Comparison of ENCODE assay signal across 21 cellular contexts in the genomic region with DNA sequence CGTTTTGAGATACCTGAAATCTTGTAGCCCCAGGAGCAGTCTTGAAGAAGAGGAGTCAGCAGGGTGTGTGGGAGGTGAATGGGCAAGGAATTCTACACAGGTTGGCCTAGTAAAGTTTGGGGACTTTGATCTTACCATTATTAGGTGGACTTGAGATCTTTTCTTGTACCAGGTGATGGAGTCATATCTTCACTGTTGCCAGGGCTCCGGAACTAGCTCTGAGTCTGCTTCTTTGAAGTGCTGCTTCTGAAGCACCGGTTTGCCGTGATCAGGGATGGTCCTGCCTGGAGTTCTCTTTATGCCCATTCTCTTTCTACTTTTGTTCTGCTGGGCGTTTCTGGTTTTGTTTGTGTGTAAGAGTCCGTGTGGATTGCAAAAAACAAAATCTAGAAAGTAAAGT. TPM values are rescaled to one million over a fixed set of nuclear protein-coding genes. Genes with fewer than 3 reads are reported as not detected.
DNase-seq lines count a peak whose midpoint lies in the region; ATAC-seq, FAIRE-seq and TF ChIP-seq lines count a peak whose summit lies in the region.
"Had no signal": no experiment of that assay in that cellular context is flagged by ENCODE, and none has a peak within 500 bp of the region (broad histone marks: within the 10 kb centered on the region; RNA-seq: fewer than 3 reads in every experiment).

No MANE protein-coding gene starts in this region.

- peaks cover 22% of the 10 kb centered on the region for H3K4me1 Mint-ChIP-seq in T-helper 2 cell treated with Interferon-gamma antibody and Interleukin-4, amounts not matched to agents 5 μg/mL and 100 μg/mL, for 36 hours (ENCODE audit: low read depth)
- H3K4me1 Mint-ChIP-seq in stimulated activated naive B cell treated with anti-CD40 and anti-IgM and Interleukin-4, amounts not matched to agents 10 μg/mL and 1 μg/mL and 100 μg/mL, for 72 hours: peaks cover 23 to 41% of the 10 kb centered on the region in 2 donors

- intact Hi-C loops in left colon (cut with DNase I, micrococcal nuclease): no loop called here
- intact Hi-C loops in mucosa of descending colon (cut with DNase I, micrococcal nuclease): no loop called here
- intact Hi-C loops in esophagus squamous epithelium (cut with DNase I): no loop called here

- H3K27ac Mint-ChIP-seq in T-helper 2 cell treated with Interferon-gamma antibody and Interleukin-4, amounts not matched to agents 5 μg/mL and 100 μg/mL, for 36 hours: no peak overlapping the region
- peak overlapping the region; percentile 20 for H3K27ac Mint-ChIP-seq in stimulated activated naive B cell treated with anti-CD40 and anti-IgM and Interleukin-4, amounts not matched to agents 10 μg/mL and 1 μg/mL and 100 μg/mL, for 72 hours
- H3K27ac Mint-ChIP-seq: CD8-positive, alpha-beta T cell; HFFc6 had no signal

- no peak overlapping the region for H3K27ac ChIP-seq in esophagus squamous epithelium
- H3K27ac ChIP-seq: 22Rv1, HL-60 had no signal

- H3K4me3 ChIP-seq in mucosa of descending colon (no peak overlapping the region), esophagus squamous epithelium (no peak overlapping the region)
- H3K4me3 ChIP-seq: HAP-1 had no signal

- H3K9me3 ChIP-seq in mucosa of descending colon (no peaks in the 10 kb centered on the region), esophagus squamous epithelium (no peaks in the 10 kb centered on the region)
- H3K9me3 ChIP-seq: HAP-1 had no signal

- DNase-seq in T-helper 2 cell treated with Interferon-gamma antibody and Interleukin-4, amounts not matched to agents 5 μg/mL and 100 μg/mL, for 36 hours (ENCODE audit: low spot score): peak; percentile 0
- DNase-seq in T-helper 2 cell (no peak), left colon (peak in 1 of 2 donors; percentile 21), mucosa of descending colon (peak in 1 of 3 donors; percentile 19), H54 (ENCODE audit: insufficient read length, low spot score) (no peak), NCI-H345 treated with DMSO at 0.1 percent for 48 hours (lab: John Stamatoyannopoulos, UW; ENCODE audit: unreplicated experiment) (no peak), esophagus squamous epithelium (lab: John Stamatoyannopoulos, UW) (no peak)
- DNase-seq in stimulated activated naive B cell treated with anti-CD40 and anti-IgM and Interleukin-4, amounts not matched to agents 10 μg/mL and 1 μg/mL and 100 μg/mL, for 72 hours: no peak
- DNase-seq: CD8-positive, alpha-beta T cell; COR-L47; DMS153; DND-41; GDM1; GOT3; HFFc6 had no signal

- TF ChIP-seq CTCF in mucosa of descending colon (IDR thresholded peaks at IDR 0.05) (no peak), esophagus squamous epithelium (IDR thresholded peaks at IDR 0.05) (no peak)

- H3K27me3 Mint-ChIP-seq in T-helper 2 cell treated with Interferon-gamma antibody and Interleukin-4, amounts not matched to agents 5 μg/mL and 100 μg/mL, for 36 hours (ENCODE audit: low read depth): no peaks in the 10 kb centered on the region
- H3K27me3 Mint-ChIP-seq in stimulated activated naive B cell treated with anti-CD40 and anti-IgM and Interleukin-4, amounts not matched to agents 10 μg/mL and 1 μg/mL and 100 μg/mL, for 72 hours: no peaks in the 10 kb centered on the region

- H3K27me3 ChIP-seq in esophagus squamous epithelium: no peaks in the 10 kb centered on the region

- ATAC-seq in left colon: peak; percentile 82
- ATAC-seq in mucosa of descending colon: peak; percentile 65
- ATAC-seq in stimulated activated naive B cell treated with anti-CD40 and anti-IgM and Interleukin-4, amounts not matched to agents 10 μg/mL and 1 μg/mL and 100 μg/mL, for 72 hours (replicated peaks): no peak
- ATAC-seq: CD8-positive, alpha-beta T cell had no signal

- 74 to 76% methylated on average over 6 of the region's 6 CpGs for WGBS in esophagus squamous epithelium, 2 donors

- no peak for TF ChIP-seq POLR2A in H54 (IDR thresholded peaks at IDR 0.05; ENCODE audit: low read depth, low read length)
- no peak for TF ChIP-seq POLR2A in esophagus squamous epithelium (IDR thresholded peaks at IDR 0.05)

- FAIRE-seq in H54 (lab: Jason Lieb, UNC): no peak
- FAIRE-seq: D721Med, GM12892 had no signal

- H3K36me3 Mint-ChIP-seq in T-helper 2 cell treated with Interferon-gamma antibody and Interleukin-4, amounts not matched to agents 5 μg/mL and 100 μg/mL, for 36 hours (ENCODE audit: low read depth): peaks cover 4% of the 10 kb centered on the region
- peaks cover 11 to 23% of the 10 kb centered on the region in 2 donors for H3K36me3 Mint-ChIP-seq in stimulated activated naive B cell treated with anti-CD40 and anti-IgM and Interleukin-4, amounts not matched to agents 10 μg/mL and 1 μg/mL and 100 μg/mL, for 72 hours

- no peak overlapping the region for H3K4me3 Mint-ChIP-seq in T-helper 2 cell treated with Interferon-gamma antibody and Interleukin-4, amounts not matched to agents 5 μg/mL and 100 μg/mL, for 36 hours
- no peak overlapping the region for H3K4me3 Mint-ChIP-seq in stimulated activated naive B cell treated with anti-CD40 and anti-IgM and Interleukin-4, amounts not matched to agents 10 μg/mL and 1 μg/mL and 100 μg/mL, for 72 hours
- H3K4me3 Mint-ChIP-seq: CD14-positive monocyte; CD8-positive, alpha-beta T cell; HFFc6 had no signal

- H3K4me1 ChIP-seq in mucosa of descending colon (ENCODE audit: low read depth) (peaks cover 8% of the 10 kb centered on the region), esophagus squamous epithelium (peaks cover 0 to 13% (median 11%) of the 10 kb centered on the region in 3 donors)

- H3K36me3 ChIP-seq in mucosa of descending colon (ENCODE audit: low read depth) (no peaks in the 10 kb centered on the region), esophagus squamous epithelium (no peaks in the 10 kb centered on the region)
- H3K36me3 ChIP-seq: HAP-1 had no signal

- peaks cover 5% of the 10 kb centered on the region for H3K9me3 Mint-ChIP-seq in T-helper 2 cell treated with Interferon-gamma antibody and Interleukin-4, amounts not matched to agents 5 μg/mL and 100 μg/mL, for 36 hours
- no peaks in the 10 kb centered on the region for H3K9me3 Mint-ChIP-seq in stimulated activated naive B cell treated with anti-CD40 and anti-IgM and Interleukin-4, amounts not matched to agents 10 μg/mL and 1 μg/mL and 100 μg/mL, for 72 hours
- H3K9me3 Mint-ChIP-seq: CD8-positive, alpha-beta T cell; HFFc6 had no signal

RNA-seq across cellular contexts. Expression of a gene that starts 27.4 kb away (rescaled TPM):
- 10 to 100 TPM in 1 of 2 donors, 1 to 10 TPM in 1; 9.3 to 10.6 TPM for total RNA-seq in left colon
- total RNA-seq in mucosa of descending colon: 10 to 100 TPM; 12.0 to 13.3 (median 12.4) TPM
- 10 to 100 TPM; 13.8 to 28.0 (median 16.5) TPM for total RNA-seq in esophagus squamous epithelium

Comparison
In these comparisons a context has a peak if more than half of its experiments do, and no peak if none do; other contexts are left out.
1. ATAC-seq: peak in left colon (single experiment) and mucosa of descending colon (single experiment); none in stimulated activated naive B cell treated with anti-CD40 and anti-IgM and Interleukin-4, amounts not matched to agents 10 μg/mL and 1 μg/mL and 100 μg/mL, for 72 hours (0 of 2).